ENCODE assay signal across 21 cellular contexts in the genomic region with DNA sequence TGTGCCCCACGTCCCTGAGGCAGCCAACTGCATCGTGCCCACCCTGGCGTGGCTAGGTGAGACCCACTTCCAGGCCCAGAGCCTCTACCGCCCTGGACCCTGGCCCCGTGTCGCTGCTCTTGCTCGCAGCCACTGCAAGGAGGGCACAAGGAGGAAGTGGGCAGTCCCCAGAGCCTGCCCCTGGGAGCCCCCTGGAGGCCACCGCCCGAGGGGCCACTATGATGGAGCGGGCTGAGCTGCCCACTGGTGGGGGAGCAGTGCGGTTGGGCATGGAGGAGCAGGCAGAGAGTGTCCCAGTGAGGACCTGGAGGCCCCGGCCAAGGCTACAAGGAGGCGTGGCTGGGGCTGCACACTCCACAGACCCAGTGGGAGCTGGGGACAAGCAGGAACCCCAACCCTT.
DNase-seq lines count a peak whose midpoint lies in the region; ATAC-seq and TF ChIP-seq lines count a peak whose summit lies in the region.
"Had no signal": no experiment of that assay in that cellular context is flagged by ENCODE, and none has a peak within 500 bp of the region (broad histone marks: within the 10 kb centered on the region; RNA-seq: fewer than 3 reads in every experiment).

No MANE protein-coding gene starts in this region.

- no peak for TF ChIP-seq CTCF in WTC11 (IDR thresholded peaks at IDR 0.05)
- no peak for TF ChIP-seq CTCF in neural crest cell (conservative IDR thresholded peaks at IDR 0.05)

- CTCF ChIA-PET in WTC11 (lab: Charles Lee): interaction anchor here (0.7 to 3.5 kb wide), 5 partner anchors 24 to 136 kb away, joined by 4 to 14 read pairs (median 4); no protein-coding TSS in a partner anchor

- H3K4me1 Mint-ChIP-seq in WTC11: peaks cover 4% of the 10 kb centered on the region; the same call in 1 of the 2 replicates
- peaks cover 18% of the 10 kb centered on the region for H3K4me1 Mint-ChIP-seq in neural crest cell
- peaks cover 23% of the 10 kb centered on the region for H3K4me1 Mint-ChIP-seq in stimulated activated memory B cell treated with anti-CD40 and anti-IgM and Interleukin-4, amounts not matched to agents 10 μg/mL and 1 μg/mL and 100 μg/mL, for 72 hours

- H3K4me3 Mint-ChIP-seq in WTC11 (no peak overlapping the region), neural crest cell (no peak overlapping the region)
- H3K4me3 Mint-ChIP-seq in stimulated activated memory B cell treated with anti-CD40 and anti-IgM and Interleukin-4, amounts not matched to agents 10 μg/mL and 1 μg/mL and 100 μg/mL, for 72 hours: no peak overlapping the region
- H3K4me3 Mint-ChIP-seq: B cell; CD8-positive, alpha-beta T cell had no signal

- H3K36me3 Mint-ChIP-seq in WTC11: no peaks in the 10 kb centered on the region
- H3K36me3 Mint-ChIP-seq in neural crest cell (ENCODE audit: low read depth): no peaks in the 10 kb centered on the region
- no peaks in the 10 kb centered on the region for H3K36me3 Mint-ChIP-seq in stimulated activated memory B cell treated with anti-CD40 and anti-IgM and Interleukin-4, amounts not matched to agents 10 μg/mL and 1 μg/mL and 100 μg/mL, for 72 hours
- H3K36me3 Mint-ChIP-seq: CD8-positive, alpha-beta T cell had no signal

- H3K27me3 Mint-ChIP-seq in WTC11 (ENCODE audit: low read depth) (no peaks in the 10 kb centered on the region; the same call in 1 of the 2 replicates), neural crest cell (ENCODE audit: low read depth) (no peaks in the 10 kb centered on the region)
- H3K27me3 Mint-ChIP-seq in stimulated activated memory B cell treated with anti-CD40 and anti-IgM and Interleukin-4, amounts not matched to agents 10 μg/mL and 1 μg/mL and 100 μg/mL, for 72 hours: no peaks in the 10 kb centered on the region

- peak; percentile 43 for ATAC-seq in WTC11
- ATAC-seq in stimulated activated memory B cell treated with anti-CD40 and anti-IgM and Interleukin-4, amounts not matched to agents 10 μg/mL and 1 μg/mL and 100 μg/mL, for 72 hours: peak; percentile 5
- no peak for ATAC-seq in GM18505 (IDR thresholded peaks at IDR 0.05; ENCODE audit: unreplicated experiment)
- ATAC-seq: CD8-positive, alpha-beta T cell had no signal

- DNase-seq in NCI-H1694 (lab: John Stamatoyannopoulos, UW) (peak; percentile 21), NCI-H1694 treated with DMSO at 0.1 percent for 48 hours (lab: John Stamatoyannopoulos, UW) (no peak), WTC11 (ENCODE audit: low spot score) (peak; percentile 30), neural crest cell (ENCODE audit: low read depth, low spot score) (no peak), NCI-H774 (lab: John Stamatoyannopoulos, UW) (no peak)
- DNase-seq in activated CD4-positive, alpha-beta T cell treated with anti-CD3 and anti-CD28 coated beads, Interleukin-2, amount 50 U/mL, for 48 hours: no peak
- DNase-seq: Caco-2; CD8-positive, alpha-beta T cell; DMS79 treated with DMSO at 0.1 percent for 48 hours; GF-D8; GOT3; NCI-H1105; NCI-H1436 treated with DMSO at 0.1 percent for 48 hours; NCI-H2029; NCI-H446; NCI-H526 treated with DMSO at 0.1 percent for 48 hours; Peyer's patch; SIG-M5 had no signal

- no peak for TF ChIP-seq POLR2A in GM18505 (IDR thresholded peaks at IDR 0.05; ENCODE audit: borderline replicate concordance, extremely low read depth, insufficient read depth, insufficient read length)

- POLR2A ChIA-PET in WTC11 (lab: Charles Lee): no interaction called here

- peaks cover 3% of the 10 kb centered on the region; the same call in 1 of the 2 replicates for H3K9me3 Mint-ChIP-seq in WTC11
- H3K9me3 Mint-ChIP-seq in neural crest cell: peaks cover 8% of the 10 kb centered on the region
- H3K9me3 Mint-ChIP-seq in stimulated activated memory B cell treated with anti-CD40 and anti-IgM and Interleukin-4, amounts not matched to agents 10 μg/mL and 1 μg/mL and 100 μg/mL, for 72 hours: no peaks in the 10 kb centered on the region
- H3K9me3 Mint-ChIP-seq: CD8-positive, alpha-beta T cell had no signal

- H3K27ac Mint-ChIP-seq in WTC11 (no peak overlapping the region), neural crest cell (ENCODE audit: unreplicated experiment) (peak overlapping the region; percentile 19)
- no peak overlapping the region for H3K27ac Mint-ChIP-seq in stimulated activated memory B cell treated with anti-CD40 and anti-IgM and Interleukin-4, amounts not matched to agents 10 μg/mL and 1 μg/mL and 100 μg/mL, for 72 hours
- H3K27ac Mint-ChIP-seq: B cell; CD8-positive, alpha-beta T cell had no signal

TF ChIP-seq in WTC11, 78 proteins besides CTCF, POLR2A, EP300 and RAD21:
- TF ChIP-seq SP1 (CRISPR knock-in tag; conservative IDR thresholded peaks at IDR 0.05) (no peak), NR2C2 (CRISPR knock-in tag; IDR thresholded peaks at IDR 0.05) (no peak), SMAD3 (CRISPR knock-in tag; IDR thresholded peaks at IDR 0.05; ENCODE audit: borderline replicate concordance) (no peak), ZNF396 (CRISPR knock-in tag; IDR thresholded peaks at IDR 0.05; ENCODE audit: borderline replicate concordance) (no peak), JAZF1 (CRISPR knock-in tag; IDR thresholded peaks at IDR 0.05) (no peak), OVOL2 (CRISPR knock-in tag; IDR thresholded peaks at IDR 0.05; ENCODE audit: borderline replicate concordance) (no peak), JUN (CRISPR knock-in tag; IDR thresholded peaks at IDR 0.05) (no peak), FOXK1 (CRISPR knock-in tag; IDR thresholded peaks at IDR 0.05) (no peak), ZNF138 (CRISPR knock-in tag; conservative IDR thresholded peaks at IDR 0.05) (no peak), TEAD4 (CRISPR knock-in tag; IDR thresholded peaks at IDR 0.05) (no peak), ZNF423 (CRISPR knock-in tag; IDR thresholded peaks at IDR 0.05) (no peak), ZNF317 (CRISPR knock-in tag; IDR thresholded peaks at IDR 0.05; ENCODE audit: borderline replicate concordance, low read depth) (no peak)
- TF ChIP-seq, protein P1, sequence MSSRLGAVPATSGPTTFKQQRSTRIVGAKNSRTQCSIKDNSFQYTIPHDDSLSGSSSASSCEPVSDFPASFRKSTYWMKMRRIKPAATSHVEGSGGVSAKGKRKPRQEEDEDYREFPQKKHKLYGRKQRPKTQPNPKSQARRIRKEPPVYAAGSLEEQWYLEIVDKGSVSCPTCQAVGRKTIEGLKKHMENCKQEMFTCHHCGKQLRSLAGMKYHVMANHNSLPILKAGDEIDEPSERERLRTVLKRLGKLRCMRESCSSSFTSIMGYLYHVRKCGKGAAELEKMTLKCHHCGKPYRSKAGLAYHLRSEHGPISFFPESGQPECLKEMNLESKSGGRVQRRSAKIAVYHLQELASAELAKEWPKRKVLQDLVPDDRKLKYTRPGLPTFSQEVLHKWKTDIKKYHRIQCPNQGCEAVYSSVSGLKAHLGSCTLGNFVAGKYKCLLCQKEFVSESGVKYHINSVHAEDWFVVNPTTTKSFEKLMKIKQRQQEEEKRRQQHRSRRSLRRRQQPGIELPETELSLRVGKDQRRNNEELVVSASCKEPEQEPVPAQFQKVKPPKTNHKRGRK (CRISPR knock-in tag; IDR thresholded peaks at IDR 0.05; ENCODE audit: borderline replicate concordance): no peak
- TF ChIP-seq, protein P2, sequence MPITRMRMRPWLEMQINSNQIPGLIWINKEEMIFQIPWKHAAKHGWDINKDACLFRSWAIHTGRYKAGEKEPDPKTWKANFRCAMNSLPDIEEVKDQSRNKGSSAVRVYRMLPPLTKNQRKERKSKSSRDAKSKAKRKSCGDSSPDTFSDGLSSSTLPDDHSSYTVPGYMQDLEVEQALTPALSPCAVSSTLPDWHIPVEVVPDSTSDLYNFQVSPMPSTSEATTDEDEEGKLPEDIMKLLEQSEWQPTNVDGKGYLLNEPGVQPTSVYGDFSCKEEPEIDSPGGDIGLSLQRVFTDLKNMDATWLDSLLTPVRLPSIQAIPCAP (CRISPR knock-in tag; IDR thresholded peaks at IDR 0.05): no peak
- TF ChIP-seq, protein P3, sequence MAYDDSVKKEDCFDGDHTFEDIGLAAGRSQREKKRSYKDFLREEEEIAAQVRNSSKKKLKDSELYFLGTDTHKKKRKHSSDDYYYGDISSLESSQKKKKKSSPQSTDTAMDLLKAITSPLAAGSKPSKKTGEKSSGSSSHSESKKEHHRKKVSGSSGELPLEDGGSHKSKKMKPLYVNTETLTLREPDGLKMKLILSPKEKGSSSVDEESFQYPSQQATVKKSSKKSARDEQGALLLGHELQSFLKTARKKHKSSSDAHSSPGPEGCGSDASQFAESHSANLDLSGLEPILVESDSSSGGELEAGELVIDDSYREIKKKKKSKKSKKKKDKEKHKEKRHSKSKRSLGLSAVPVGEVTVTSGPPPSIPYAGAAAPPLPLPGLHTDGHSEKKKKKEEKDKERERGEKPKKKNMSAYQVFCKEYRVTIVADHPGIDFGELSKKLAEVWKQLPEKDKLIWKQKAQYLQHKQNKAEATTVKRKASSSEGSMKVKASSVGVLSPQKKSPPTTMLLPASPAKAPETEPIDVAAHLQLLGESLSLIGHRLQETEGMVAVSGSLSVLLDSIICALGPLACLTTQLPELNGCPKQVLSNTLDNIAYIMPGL (CRISPR knock-in tag; IDR thresholded peaks at IDR 0.05): no peak
- TF ChIP-seq, protein P4, sequence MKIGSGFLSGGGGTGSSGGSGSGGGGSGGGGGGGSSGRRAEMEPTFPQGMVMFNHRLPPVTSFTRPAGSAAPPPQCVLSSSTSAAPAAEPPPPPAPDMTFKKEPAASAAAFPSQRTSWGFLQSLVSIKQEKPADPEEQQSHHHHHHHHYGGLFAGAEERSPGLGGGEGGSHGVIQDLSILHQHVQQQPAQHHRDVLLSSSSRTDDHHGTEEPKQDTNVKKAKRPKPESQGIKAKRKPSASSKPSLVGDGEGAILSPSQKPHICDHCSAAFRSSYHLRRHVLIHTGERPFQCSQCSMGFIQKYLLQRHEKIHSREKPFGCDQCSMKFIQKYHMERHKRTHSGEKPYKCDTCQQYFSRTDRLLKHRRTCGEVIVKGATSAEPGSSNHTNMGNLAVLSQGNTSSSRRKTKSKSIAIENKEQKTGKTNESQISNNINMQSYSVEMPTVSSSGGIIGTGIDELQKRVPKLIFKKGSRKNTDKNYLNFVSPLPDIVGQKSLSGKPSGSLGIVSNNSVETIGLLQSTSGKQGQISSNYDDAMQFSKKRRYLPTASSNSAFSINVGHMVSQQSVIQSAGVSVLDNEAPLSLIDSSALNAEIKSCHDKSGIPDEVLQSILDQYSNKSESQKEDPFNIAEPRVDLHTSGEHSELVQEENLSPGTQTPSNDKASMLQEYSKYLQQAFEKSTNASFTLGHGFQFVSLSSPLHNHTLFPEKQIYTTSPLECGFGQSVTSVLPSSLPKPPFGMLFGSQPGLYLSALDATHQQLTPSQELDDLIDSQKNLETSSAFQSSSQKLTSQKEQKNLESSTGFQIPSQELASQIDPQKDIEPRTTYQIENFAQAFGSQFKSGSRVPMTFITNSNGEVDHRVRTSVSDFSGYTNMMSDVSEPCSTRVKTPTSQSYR (CRISPR knock-in tag; IDR thresholded peaks at IDR 0.05): no peak
- TF ChIP-seq, protein P5, sequence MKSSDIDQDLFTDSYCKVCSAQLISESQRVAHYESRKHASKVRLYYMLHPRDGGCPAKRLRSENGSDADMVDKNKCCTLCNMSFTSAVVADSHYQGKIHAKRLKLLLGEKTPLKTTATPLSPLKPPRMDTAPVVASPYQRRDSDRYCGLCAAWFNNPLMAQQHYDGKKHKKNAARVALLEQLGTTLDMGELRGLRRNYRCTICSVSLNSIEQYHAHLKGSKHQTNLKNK (CRISPR knock-in tag; IDR thresholded peaks at IDR 0.05): no peak

Comparison
In these comparisons a context has a peak if more than half of its experiments do, and no peak if none do; other contexts are left out.
1. DNase-seq: peak in NCI-H1694 (single experiment) and WTC11 (single experiment); none in NCI-H1694 treated with DMSO at 0.1 percent for 48 hours (single experiment), neural crest cell (single experiment), activated CD4-positive, alpha-beta T cell treated with anti-CD3 and anti-CD28 coated beads, Interleukin-2, amount 50 U/mL, for 48 hours (0 of 2) and NCI-H774 (single experiment).